Comparison of ENCODE assay signal across 37 cellular contexts in the genomic region with DNA sequence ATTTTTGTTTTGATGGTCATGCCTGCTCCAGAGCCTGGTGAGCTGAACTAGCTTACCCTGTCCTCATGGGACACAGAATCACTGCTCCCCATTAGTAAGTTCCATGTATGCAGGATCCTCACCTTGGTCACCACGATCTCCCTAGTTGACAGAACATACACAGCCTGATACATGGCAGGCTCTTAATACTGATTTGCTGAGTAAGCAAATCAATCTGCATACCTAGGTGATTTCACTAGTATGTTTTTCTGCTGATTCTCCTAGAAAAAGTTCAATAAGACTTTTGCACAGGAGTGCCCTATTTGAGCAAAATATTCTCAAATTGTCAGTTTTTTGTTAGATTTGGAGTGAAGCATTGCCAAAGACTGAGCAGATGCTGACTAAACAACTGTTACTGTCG.
"Had no signal": no experiment of that assay in that cellular context is flagged by ENCODE, and none has a peak within 500 bp of the region (broad histone marks: within the 10 kb centered on the region; RNA-seq: fewer than 3 reads in every experiment).

No MANE protein-coding gene starts in this region.

- ATAC-seq: activated CD4-positive, alpha-beta T cell treated with anti-CD3 and anti-CD28 coated beads for 36 hours; activated CD8-positive, alpha-beta memory T cell treated with anti-CD3 and anti-CD28 coated beads, Interleukin-2, amount 10 ng/mL, durations not matched to agents 7 days and 5 days; activated CD8-positive, alpha-beta T cell treated with anti-CD3 and anti-CD28 coated beads, Interleukin-2, amount 10 ng/mL, durations not matched to agents 7 days and 5 days; activated naive CD8-positive, alpha-beta T cell treated with anti-CD3 and anti-CD28 coated beads, Interleukin-2, amount 50 U/mL, for 24 hours; body of pancreas; gastroesophageal sphincter; heart right ventricle; T-helper 17 cell had no signal

- H3K4me1 ChIP-seq: adrenal gland, body of pancreas, esophagus squamous epithelium, gastroesophageal sphincter, heart right ventricle had no signal

- H3K4me3 ChIP-seq: adrenal gland, body of pancreas, esophagus squamous epithelium, gastroesophageal sphincter, heart right ventricle had no signal

- DNase-seq: activated CD4-positive, alpha-beta memory T cell treated with anti-CD3 and anti-CD28 coated beads for 36 hours; activated CD4-positive, alpha-beta T cell treated with anti-CD3 and anti-CD28 coated beads for 36 hours; activated CD4-positive, alpha-beta T cell treated with anti-CD3 and anti-CD28 coated beads, Interleukin-2, amount 10 ng/mL, durations not matched to agents 24 days and 14 days; activated CD4-positive, CD25-positive, alpha-beta regulatory T cell; activated CD4-positive, CD25-positive, alpha-beta regulatory T cell treated with anti-CD3 and anti-CD28 coated beads, Interleukin-2, amount 50 U/mL, for 72 hours; activated CD8-positive, alpha-beta memory T cell treated with anti-CD3 and anti-CD28 coated beads, Interleukin-2, amount 10 ng/mL, durations not matched to agents 7 days and 5 days; activated CD8-positive, alpha-beta memory T cell treated with anti-CD3 and anti-CD28 coated beads, Interleukin-2, amount 50 U/mL, for 4 hours; activated CD8-positive, alpha-beta T cell treated with anti-CD3 and anti-CD28 coated beads, Interleukin-2, amount 10 ng/mL, durations not matched to agents 7 days and 5 days; activated effector memory CD4-positive, alpha-beta T cell treated with anti-CD3 and anti-CD28 coated beads, Interleukin-2, amount 50 U/mL, for 16 hours; activated naive CD4-positive, alpha-beta T cell treated with anti-CD3 and anti-CD28 coated beads for 36 hours; activated naive CD8-positive, alpha-beta T cell treated with anti-CD3 and anti-CD28 coated beads for 36 hours; activated naive CD8-positive, alpha-beta T cell treated with anti-CD3 and anti-CD28 coated beads, Interleukin-2, amount 50 U/mL, for 24 hours; activated T-cell treated with anti-CD3 and anti-CD28 coated beads, Interleukin-2, amount 50 U/mL, for 1 hour; activated T-cell treated with anti-CD3 and anti-CD28 coated beads, Interleukin-2, amount 50 U/mL, for 48 hours; adrenal gland; amygdala; aorta; body of pancreas; caudate nucleus; cortex of kidney; dermis blood vessel endothelial cell; effector CD8-positive, alpha-beta T cell; esophagus squamous epithelium; foreskin melanocyte; heart right ventricle; T-helper 17 cell; T1000; WERI-Rb-1 had no signal

- H3K4me3 Mint-ChIP-seq: activated CD4-positive, alpha-beta memory T cell treated with anti-CD3 and anti-CD28 coated beads for 36 hours; activated CD4-positive, alpha-beta T cell treated with anti-CD3 and anti-CD28 coated beads for 36 hours; activated CD4-positive, alpha-beta T cell treated with anti-CD3 and anti-CD28 coated beads, Interleukin-2, amount 10 ng/mL, durations not matched to agents 24 days and 14 days; activated CD8-positive, alpha-beta memory T cell treated with anti-CD3 and anti-CD28 coated beads, Interleukin-2, amount 10 ng/mL, durations not matched to agents 7 days and 5 days; activated CD8-positive, alpha-beta T cell treated with anti-CD3 and anti-CD28 coated beads, Interleukin-2, amount 10 ng/mL, durations not matched to agents 7 days and 5 days; activated naive CD4-positive, alpha-beta T cell treated with anti-CD3 and anti-CD28 coated beads for 36 hours; activated naive CD4-positive, alpha-beta T cell treated with anti-CD3 and anti-CD28 coated beads, Interleukin-2, amount 50 U/mL, for 24 hours; activated naive CD8-positive, alpha-beta T cell treated with anti-CD3 and anti-CD28 coated beads for 36 hours; activated naive CD8-positive, alpha-beta T cell treated with anti-CD3 and anti-CD28 coated beads, Interleukin-2, amount 50 U/mL, for 24 hours; activated T-helper 1 cell treated with anti-CD3 and anti-CD28 coated beads, Interleukin-12 subunit alpha, Interleukin-12 subunit beta, Interleukin-2, Interleukin-4 antibody, amounts not matched to agents 30 ng/mL and 10 ng/mL and 1 ng/mL, durations not matched to agents 14 hours and 24 hours and 36 hours; T-helper 17 cell; T-helper 2 cell treated with Interferon-gamma antibody and Interleukin-4, amounts not matched to agents 5 μg/mL and 100 μg/mL, for 36 hours had no signal

- H3K27me3 ChIP-seq: adrenal gland, body of pancreas, esophagus squamous epithelium, gastroesophageal sphincter, heart right ventricle had no signal

- H3K9me3 ChIP-seq: adrenal gland, body of pancreas, esophagus squamous epithelium, gastroesophageal sphincter, heart right ventricle had no signal

- H3K36me3 Mint-ChIP-seq: activated CD4-positive, alpha-beta memory T cell treated with anti-CD3 and anti-CD28 coated beads for 36 hours; activated CD8-positive, alpha-beta memory T cell treated with anti-CD3 and anti-CD28 coated beads, Interleukin-2, amount 10 ng/mL, durations not matched to agents 7 days and 5 days; activated naive CD4-positive, alpha-beta T cell treated with anti-CD3 and anti-CD28 coated beads, Interleukin-2, amount 50 U/mL, for 24 hours; activated naive CD8-positive, alpha-beta T cell treated with anti-CD3 and anti-CD28 coated beads for 36 hours had no signal

- H3K27ac ChIP-seq: adrenal gland, body of pancreas, epithelial cell of prostate, esophagus squamous epithelium, gastroesophageal sphincter, heart right ventricle, WERI-Rb-1 had no signal

- H3K27ac Mint-ChIP-seq: activated CD4-positive, alpha-beta memory T cell treated with anti-CD3 and anti-CD28 coated beads for 36 hours; activated CD4-positive, alpha-beta T cell treated with anti-CD3 and anti-CD28 coated beads for 36 hours; activated CD4-positive, alpha-beta T cell treated with anti-CD3 and anti-CD28 coated beads, Interleukin-2, amount 10 ng/mL, durations not matched to agents 24 days and 14 days; activated CD8-positive, alpha-beta memory T cell treated with anti-CD3 and anti-CD28 coated beads, Interleukin-2, amount 10 ng/mL, durations not matched to agents 7 days and 5 days; activated CD8-positive, alpha-beta T cell treated with anti-CD3 and anti-CD28 coated beads, Interleukin-2, amount 10 ng/mL, durations not matched to agents 7 days and 5 days; activated naive CD4-positive, alpha-beta T cell treated with anti-CD3 and anti-CD28 coated beads for 36 hours; activated naive CD4-positive, alpha-beta T cell treated with anti-CD3 and anti-CD28 coated beads, Interleukin-2, amount 50 U/mL, for 24 hours; activated naive CD8-positive, alpha-beta T cell treated with anti-CD3 and anti-CD28 coated beads for 36 hours; activated naive CD8-positive, alpha-beta T cell treated with anti-CD3 and anti-CD28 coated beads, Interleukin-2, amount 50 U/mL, for 24 hours; activated T-helper 1 cell treated with anti-CD3 and anti-CD28 coated beads, Interleukin-12 subunit alpha, Interleukin-12 subunit beta, Interleukin-2, Interleukin-4 antibody, amounts not matched to agents 30 ng/mL and 10 ng/mL and 1 ng/mL, durations not matched to agents 14 hours and 24 hours and 36 hours; activated T-helper 2 cell treated with anti-CD3 and anti-CD28 coated beads, Interferon-gamma antibody, Interleukin-2, Interleukin-4, amounts not matched to agents 10 μg/mL and 5 μg/mL and 100 μg/mL, durations not matched to agents 14 hours and 24 hours and 36 hours; T-helper 17 cell; T-helper 2 cell treated with Interferon-gamma antibody and Interleukin-4, amounts not matched to agents 5 μg/mL and 100 μg/mL, for 36 hours had no signal

- H3K36me3 ChIP-seq: adrenal gland, esophagus squamous epithelium, gastroesophageal sphincter, heart right ventricle, WERI-Rb-1 had no signal

- FAIRE-seq: colon, endometrium, endothelial cell of umbilical vein had no signal

- H3K9me3 Mint-ChIP-seq: activated CD4-positive, alpha-beta memory T cell treated with anti-CD3 and anti-CD28 coated beads for 36 hours; activated CD4-positive, alpha-beta T cell treated with anti-CD3 and anti-CD28 coated beads, Interleukin-2, amount 10 ng/mL, durations not matched to agents 24 days and 14 days; activated naive CD4-positive, alpha-beta T cell treated with anti-CD3 and anti-CD28 coated beads for 36 hours; activated naive CD4-positive, alpha-beta T cell treated with anti-CD3 and anti-CD28 coated beads, Interleukin-2, amount 50 U/mL, for 24 hours; activated naive CD8-positive, alpha-beta T cell treated with anti-CD3 and anti-CD28 coated beads for 36 hours; activated naive CD8-positive, alpha-beta T cell treated with anti-CD3 and anti-CD28 coated beads, Interleukin-2, amount 50 U/mL, for 24 hours; activated T-helper 1 cell treated with anti-CD3 and anti-CD28 coated beads, Interleukin-12 subunit alpha, Interleukin-12 subunit beta, Interleukin-2, Interleukin-4 antibody, amounts not matched to agents 30 ng/mL and 10 ng/mL and 1 ng/mL, durations not matched to agents 14 hours and 24 hours and 36 hours; activated T-helper 2 cell treated with anti-CD3 and anti-CD28 coated beads, Interferon-gamma antibody, Interleukin-2, Interleukin-4, amounts not matched to agents 10 μg/mL and 5 μg/mL and 100 μg/mL, durations not matched to agents 14 hours and 24 hours and 36 hours; T-helper 2 cell treated with Interferon-gamma antibody and Interleukin-4, amounts not matched to agents 5 μg/mL and 100 μg/mL, for 36 hours had no signal

- H3K4me1 Mint-ChIP-seq: activated CD4-positive, alpha-beta T cell treated with anti-CD3 and anti-CD28 coated beads for 36 hours; activated CD4-positive, alpha-beta T cell treated with anti-CD3 and anti-CD28 coated beads, Interleukin-2, amount 10 ng/mL, durations not matched to agents 24 days and 14 days; activated CD8-positive, alpha-beta memory T cell treated with anti-CD3 and anti-CD28 coated beads, Interleukin-2, amount 10 ng/mL, durations not matched to agents 7 days and 5 days; activated naive CD4-positive, alpha-beta T cell treated with anti-CD3 and anti-CD28 coated beads, Interleukin-2, amount 50 U/mL, for 24 hours; activated naive CD8-positive, alpha-beta T cell treated with anti-CD3 and anti-CD28 coated beads for 36 hours; activated naive CD8-positive, alpha-beta T cell treated with anti-CD3 and anti-CD28 coated beads, Interleukin-2, amount 50 U/mL, for 24 hours; T-helper 17 cell had no signal
